8 cellular contexts compared by ENCODE assay signal in the genomic region with DNA sequence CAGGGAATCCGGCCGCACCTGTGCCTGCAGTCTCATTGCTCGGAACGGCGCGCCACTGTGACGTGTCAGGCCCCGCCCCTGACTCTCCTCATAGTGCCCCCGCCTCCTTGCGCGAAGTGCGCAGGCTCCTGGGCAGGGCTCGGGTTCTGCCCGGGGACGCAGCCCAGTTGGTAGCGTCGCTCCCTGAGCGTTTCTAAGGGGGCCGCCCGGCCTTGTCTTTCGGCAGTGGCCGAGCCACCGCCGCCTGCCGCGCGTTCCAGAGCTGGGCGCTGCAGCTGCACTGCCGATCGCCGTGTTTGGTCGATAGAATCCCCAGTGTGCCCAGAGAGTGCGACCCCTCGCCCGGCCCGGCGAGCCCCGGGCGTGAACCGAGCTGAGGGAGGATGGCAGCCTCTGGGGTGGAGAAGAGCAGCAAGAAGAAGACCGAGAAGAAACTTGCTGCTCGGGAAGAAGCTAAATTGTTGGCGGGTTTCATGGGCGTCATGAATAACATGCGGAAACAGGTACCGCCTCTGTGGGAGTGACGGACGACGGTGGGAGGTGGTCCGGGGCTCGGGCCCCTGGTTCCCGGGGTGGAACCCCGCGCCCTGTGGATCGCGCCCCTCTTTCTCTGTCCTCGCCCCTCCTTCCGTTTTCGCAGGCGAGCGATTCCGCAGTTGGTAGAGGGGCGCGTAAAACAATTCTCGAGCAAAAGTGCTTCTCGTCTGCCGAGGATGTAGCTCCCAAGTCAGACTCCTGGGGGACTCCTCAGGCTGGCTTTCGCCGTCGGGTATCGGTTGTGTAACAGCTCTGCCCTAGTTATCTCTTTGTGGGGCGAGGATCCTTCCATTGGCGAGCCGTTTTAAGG. TPM values are rescaled to one million over a fixed set of nuclear protein-coding genes. Genes with fewer than 3 reads are reported as not detected.
DNase-seq lines count a peak whose midpoint lies in the region; ATAC-seq, FAIRE-seq and TF ChIP-seq lines count a peak whose summit lies in the region.

KLHL7 (plus strand) TSS at position 142 of the 847 bp plus-strand sequence; CDS start at position 384, 242 bp downstream.

- H3K27ac Mint-ChIP-seq in T-helper 17 cell, result peak within 1 kb of the TSS; percentile 97

- DNase-seq in NCI-H1694 treated with DMSO at 0.1 percent for 48 hours (lab: John Stamatoyannopoulos, UW), result peak; percentile 87
- DNase-seq in T-helper 17 cell, result peak; percentile 91 to 95 (median 91)
- DNase-seq in left ventricle myocardium superior, result peak; percentile 99
- DNase-seq in psoas muscle, result peak; percentile 98
- peak; percentile 97 for DNase-seq in urothelium cell line (ENCODE audit: low spot score)

- intact Hi-C loops in left ventricle myocardium superior (cut with micrococcal nuclease) (loop anchor here (10.0 kb wide), 1 partner anchor 79 kb away; the partner anchor contains the start of gene NUP42), psoas muscle (cut with DNase I) (loop anchor here (1.0 to 2.0 kb wide), 2 partner anchors 75 kb away; no protein-coding TSS in a partner anchor)

- H3K4me3 ChIP-seq in psoas muscle, result peak within 1 kb of the TSS; percentile 94

- peak within 1 kb of the TSS; percentile 96 for H3K4me3 Mint-ChIP-seq in T-helper 17 cell

- TF ChIP-seq CTCF in psoas muscle (IDR thresholded peaks at IDR 0.05), result no peak

- H3K36me3 Mint-ChIP-seq in T-helper 17 cell (ENCODE audit: low read depth), result peaks cover 3% of the 10 kb centered on the region

- 0 to 1% (median 0%) methylated on average over 68 to 74 of the region's 74 CpGs for WGBS in psoas muscle, 3 donors

- H3K4me1 ChIP-seq in psoas muscle, result peaks cover 35% of the 10 kb centered on the region

- TF ChIP-seq POLR2A in GM15510 (IDR thresholded peaks at IDR 0.05; ENCODE audit: borderline replicate concordance, extremely low read depth, insufficient read length), result peak; percentile 93

- H3K36me3 ChIP-seq in psoas muscle (ENCODE audit: insufficient read depth in 1 of 2, low read depth in 1 of 2), result peaks cover 0 to 4% of the 10 kb centered on the region in 2 donors

- H3K27ac ChIP-seq in angular gyrus (ENCODE audit: low read depth, low read length) (peak within 1 kb of the TSS; percentile 65), psoas muscle (peak within 1 kb of the TSS; percentile 94)

- peak; percentile 97 for ATAC-seq in HG02885 (IDR thresholded peaks at IDR 0.05; ENCODE audit: poor library complexity, unreplicated experiment)
- ATAC-seq in T-helper 17 cell, result peak; percentile 96
- ATAC-seq in left ventricle myocardium superior, result peak; percentile 96
- ATAC-seq in psoas muscle, result peak; percentile 99 to 100 (median 100)

- FAIRE-seq in urothelium cell line (lab: Jason Lieb, UNC), result peak; percentile 74

- H3K4me1 Mint-ChIP-seq in T-helper 17 cell, result peaks cover 31% of the 10 kb centered on the region

- H3K27me3 Mint-ChIP-seq in T-helper 17 cell, result no peaks in the 10 kb centered on the region

- H3K9me3 ChIP-seq in T-helper 17 cell (ENCODE audit: control insufficient read depth, low read length, poor library complexity, severe bottlenecking) (peaks cover 2% of the 10 kb centered on the region), psoas muscle (no peaks in the 10 kb centered on the region)

- H3K27me3 ChIP-seq in psoas muscle (ENCODE audit: insufficient read depth in 3 of 3, low read length in 2 of 3), result no peaks in the 10 kb centered on the region

RNA-seq across cellular contexts. Expression of gene KLHL7, which starts in this region (rescaled TPM):
- total RNA-seq in T-helper 17 cell, result 10 to 100 TPM; 12.8 to 14.5 TPM
- total RNA-seq in left ventricle myocardium superior, result 195 TPM
- 10 to 100 TPM; 11.6 to 14.6 (median 13.8) TPM for total RNA-seq in psoas muscle
- 10 to 100 TPM; 10.6 to 18.0 (median 13.6) TPM for polyA plus RNA-seq in psoas muscle

Comparison
In these comparisons a context has a peak if more than half of its experiments do, and no peak if none do; other contexts are left out.
1. Peak in every context shown above with its lines: DNase-seq, ATAC-seq, H3K4me3 ChIP-seq and H3K27ac ChIP-seq.
2. RNA of gene KLHL7 (total RNA-seq): 195 TPM in left ventricle myocardium superior (single experiment); 12.8 to 14.5 TPM in T-helper 17 cell and 11.6 to 14.6 TPM in psoas muscle; every median in the first group is over 10 times any median in the second.